ENCODE assay signal across 8 cellular contexts in genomic region chr7:2641406-2642393, GRCh38.
A peak's percentile ranks its signal among the peaks of the same experiment; 100 is the strongest.
DNase-seq lines count a peak whose midpoint lies in the region; ATAC-seq and TF ChIP-seq lines count a peak whose summit lies in the region.

No MANE protein-coding gene starts in this region.

- peaks cover 27% of the 10 kb centered on the region for H3K4me1 Mint-ChIP-seq in nephron

- H3K27ac Mint-ChIP-seq in nephron: peak overlapping the region; percentile 89 to 98 (median 95)

- H3K27ac ChIP-seq in C4-2B: peak overlapping the region; percentile 35; the same call in 1 of the 2 replicates

- H3K36me3 Mint-ChIP-seq in nephron (ENCODE audit: low read depth): no peaks in the 10 kb centered on the region

- H3K9me3 Mint-ChIP-seq in nephron: no peaks in the 10 kb centered on the region

- no peak for TF ChIP-seq CTCF in C4-2B (conservative IDR thresholded peaks at IDR 0.05)
- no peak for TF ChIP-seq CTCF in nephron (IDR thresholded peaks at IDR 0.05; ENCODE audit: unreplicated experiment in 3 of 3)

- H3K27me3 Mint-ChIP-seq in nephron (ENCODE audit: low read depth): no peaks in the 10 kb centered on the region

- peak overlapping the region; percentile 42 to 66 (median 61) for H3K4me3 Mint-ChIP-seq in nephron

- DNase-seq in SW480 (ENCODE audit: low spot score) (peak; percentile 96), fibroblast of the conjunctiva (ENCODE audit: low read depth) (peak; percentile 73), SIG-M5 (lab: John Stamatoyannopoulos, UW) (no peak)

- peak; percentile 41 for ATAC-seq in HG02759 (IDR thresholded peaks at IDR 0.05; ENCODE audit: unreplicated experiment)
- ATAC-seq in HG03025 (IDR thresholded peaks at IDR 0.05; ENCODE audit: low FRiP score, unreplicated experiment): no peak
- ATAC-seq in GM21576 (IDR thresholded peaks at IDR 0.05; ENCODE audit: unreplicated experiment): no peak
